In the genomic region with DNA sequence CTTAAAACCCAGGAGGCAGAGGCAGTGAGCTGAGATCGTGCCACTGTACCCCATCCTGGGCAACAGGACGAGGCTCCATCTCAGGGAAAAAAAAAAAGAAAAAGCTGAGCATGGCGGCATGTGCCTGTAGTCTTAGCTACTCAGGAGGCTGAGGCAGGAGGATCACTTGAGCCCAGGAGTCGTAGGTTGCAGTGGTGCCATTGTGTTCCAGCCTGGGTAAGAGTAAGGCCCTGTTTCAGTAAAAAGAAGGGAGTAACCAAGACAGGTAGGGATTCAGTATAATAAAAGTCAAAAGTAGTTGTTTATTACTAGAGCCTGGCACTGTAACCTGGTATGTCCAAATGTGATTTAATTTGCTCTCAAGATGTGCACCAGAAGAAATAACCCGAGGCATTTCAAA, we compare ENCODE assay signal across 20 cellular contexts. TPM values are rescaled to one million over a fixed set of nuclear protein-coding genes. Genes with fewer than 3 reads are reported as not detected.
DNase-seq lines count a peak whose midpoint lies in the region; ATAC-seq, FAIRE-seq and TF ChIP-seq lines count a peak whose summit lies in the region.
"Had no signal": no experiment of that assay in that cellular context is flagged by ENCODE, and none has a peak within 500 bp of the region (broad histone marks: within the 10 kb centered on the region; RNA-seq: fewer than 3 reads in every experiment).

No MANE protein-coding gene starts in this region.

- H3K4me3 ChIP-seq in HepG2 (replicated peaks in 1 of 3; ENCODE audit: insufficient read depth in 1 of 3, low read depth in 2 of 3, low read length in 3 of 3) (no peak overlapping the region), right lobe of liver (no peak overlapping the region)
- H3K4me3 ChIP-seq: HAP-1 had no signal

- no peaks in the 10 kb centered on the region for H3K9me3 ChIP-seq in HepG2 (ENCODE audit: low read length)
- H3K9me3 ChIP-seq in right lobe of liver, result no peaks in the 10 kb centered on the region
- H3K9me3 ChIP-seq in T-helper 17 cell (ENCODE audit: control insufficient read depth, low read length, poor library complexity, severe bottlenecking), result no peaks in the 10 kb centered on the region
- H3K9me3 ChIP-seq: HAP-1 had no signal

- no peak for TF ChIP-seq POLR2A in HepG2 (IDR thresholded peaks at IDR 0.05; ENCODE audit: insufficient read depth in 1 of 2, low read depth in 2 of 2, low read length in 2 of 2)
- no peak for TF ChIP-seq POLR2A in right lobe of liver (IDR thresholded peaks at IDR 0.05)

- H3K27me3 ChIP-seq in HepG2 (ENCODE audit: control insufficient read depth in 1 of 2, insufficient read depth in 2 of 2, low read length in 2 of 2), result no peaks in the 10 kb centered on the region
- H3K27me3 ChIP-seq in right lobe of liver, result no peaks in the 10 kb centered on the region

- POLR2A ChIA-PET in HepG2 (lab: Yijun Ruan, JAX), result interaction anchor here (0.7 to 2.5 kb wide), 5 partner anchors 8 to 77 kb away, joined by 3 to 9 read pairs (median 7); a partner anchor contains a TSS

- TF ChIP-seq CTCF in HepG2 (CRISPR knock-in tag; IDR thresholded peaks at IDR 0.05), result no peak
- TF ChIP-seq CTCF in right lobe of liver (IDR thresholded peaks at IDR 0.05), result no peak

- 96% methylated on average over 5 of the region's 5 CpGs for WGBS in HepG2 (ENCODE audit: low lambda C conversion rate)
- WGBS in right lobe of liver (ENCODE audit: insufficient coverage, low coverage, low lambda C conversion rate, missing lambda C conversion rate), result 88% methylated on average over 5 of the region's 5 CpGs

- TF ChIP-seq EP300 in HepG2 (IDR thresholded peaks at IDR 0.05; ENCODE audit: low read depth in 2 of 2, low read length in 2 of 2), result no peak
- TF ChIP-seq EP300 in HepG2 (CRISPR knock-in tag; IDR thresholded peaks at IDR 0.05; ENCODE audit: borderline replicate concordance), result no peak

- H3K27ac ChIP-seq in HepG2 (ENCODE audit: extremely low read length, insufficient read depth, low read length) (no peak overlapping the region), right lobe of liver (no peak overlapping the region)
- H3K27ac ChIP-seq: HL-60 had no signal

- intact Hi-C loops in HepG2 (cut with micrococcal nuclease; ENCODE audit: unreplicated experiment), result loop anchor here (10.0 kb wide), 1 partner anchor 175 kb away; no protein-coding TSS in a partner anchor
- intact Hi-C loops in right lobe of liver (cut with DNase I), result loop anchor here in 1 of 2 donors (10.0 kb wide), 1 partner anchor 175 kb away; a partner anchor contains a TSS

- H3K79me2 ChIP-seq in HepG2 (ENCODE audit: insufficient read depth, low read length), result no peaks in the 10 kb centered on the region

- H3K36me3 ChIP-seq in HepG2 (replicated peaks in 1 of 2; ENCODE audit: control insufficient read depth in 1 of 2, insufficient read depth in 2 of 2, low read length in 2 of 2), result no peaks in the 10 kb centered on the region
- peaks cover 0 to 15% (median 0%) of the 10 kb centered on the region in 4 donors for H3K36me3 ChIP-seq in right lobe of liver

- FAIRE-seq in HepG2 (lab: Jason Lieb, UNC), result no peak
- FAIRE-seq: D721Med, G401.6, HTR-8/SVneo had no signal

- H3K4me1 Mint-ChIP-seq in T-helper 17 cell, result peaks cover 8% of the 10 kb centered on the region
- peaks cover 3 to 38% (median 13%) of the 10 kb centered on the region in 3 donors for H3K4me1 Mint-ChIP-seq in naive B cell

- H3K4me2 ChIP-seq in HepG2 (ENCODE audit: low read depth, low read length), result no peak overlapping the region

- no peak for TF ChIP-seq RAD21 in HepG2 (CRISPR knock-in tag; IDR thresholded peaks at IDR 0.05)

- H3K4me1 ChIP-seq in HepG2 (ENCODE audit: insufficient read depth, low read length) (0 out of 2 replicates have a peak, but pooled peaks cover 4% of the 10 kb centered on the region), right lobe of liver (no peaks in the 10 kb centered on the region)
- H3K4me1 ChIP-seq: HAP-1 had no signal

- no peaks in the 10 kb centered on the region for H4K20me1 ChIP-seq in HepG2 (ENCODE audit: insufficient read depth, low read length)

- no TSS peak for BruUV-seq in HepG2 (replicated peaks; lab: Mats Ljungman, UMichigan)

- no peaks in the 10 kb centered on the region for H3K9me3 Mint-ChIP-seq in naive B cell

- no peak overlapping the region for H2AFZ ChIP-seq in HepG2 (ENCODE audit: low read length)

- CTCF ChIA-PET in HepG2 (lab: Yijun Ruan, JAX; ENCODE audit: low intra/inter-chr PET ratio, low total read pairs), result no interaction called here

- H3K27ac Mint-ChIP-seq in T-helper 17 cell, result peak overlapping the region; percentile 2
- peak overlapping the region; percentile 19 to 73 (median 53) for H3K27ac Mint-ChIP-seq in naive B cell

- ATAC-seq in HepG2 (no peak), right lobe of liver (no peak), T-helper 17 cell (no peak), naive B cell (ENCODE audit: low read depth in 2 of 2) (no peak)
- ATAC-seq: Panc1 had no signal

- H3K27me3 Mint-ChIP-seq in T-helper 17 cell (no peaks in the 10 kb centered on the region), naive B cell (no peaks in the 10 kb centered on the region)

- no peak for DNase-seq in HepG2 (ENCODE audit: low spot score)
- no peak for DNase-seq in right lobe of liver
- no peak for DNase-seq in T-helper 17 cell
- no peak for DNase-seq in naive B cell
- DNase-seq in KBM-7, result no peak
- no peak for DNase-seq in NCI-H2227 (lab: John Stamatoyannopoulos, UW; ENCODE audit: unreplicated experiment)
- DNase-seq in NCI-H82 treated with DMSO at 0.1 percent for 48 hours (lab: John Stamatoyannopoulos, UW; ENCODE audit: unreplicated experiment), result no peak
- DNase-seq: ACHN, AML-193, DND-41, MV-4-11, NCI-H1436, NCI-H2029 treated with DMSO at 0.1 percent for 48 hours, NCI-H510A treated with DMSO at 0.1 percent for 48 hours had no signal

- H3K9ac ChIP-seq in HepG2 (ENCODE audit: insufficient read depth, low read depth, low read length), result no peak overlapping the region

- H3K36me3 Mint-ChIP-seq in T-helper 17 cell (ENCODE audit: low read depth) (no peaks in the 10 kb centered on the region), naive B cell (no peaks in the 10 kb centered on the region)

- H3K4me3 Mint-ChIP-seq in T-helper 17 cell (no peak overlapping the region), naive B cell (no peak overlapping the region)

- in situ Hi-C loops in HepG2 (cut with HindIII; ENCODE audit: extremely low pct_ligation_motif_present, low pct_unique_long_range_greater_than_20kb), result no loop called here
- in situ Hi-C loops in KBM-7 (cut with MboI; ENCODE audit: low pct_unique_long_range_greater_than_20kb, low sequenced_read_pairs), result no loop called here

TF ChIP-seq in HepG2, 621 proteins besides CTCF, POLR2A, EP300 and RAD21:
- TF ChIP-seq POLR2AphosphoS5 (IDR thresholded peaks at IDR 0.05; ENCODE audit: low read depth, low read length) (peak; percentile 26; the same call in 1 of the 2 replicates), RBFOX2 (IDR thresholded peaks at IDR 0.05; ENCODE audit: low read depth, low read length) (no peak; the same call in 1 of the 2 replicates), RBM22 (optimal IDR thresholded peaks at IDR 0.05; ENCODE audit: low read length) (peak; percentile 66), TARDBP (CRISPR knock-in tag; IDR thresholded peaks at IDR 0.05) (no peak), POLR2G (IDR thresholded peaks at IDR 0.05; ENCODE audit: low read depth, low read length) (peak; percentile 58), ZNF841 (CRISPR knock-in tag; IDR thresholded peaks at IDR 0.05; ENCODE audit: borderline replicate concordance) (no peak), RORA (CRISPR knock-in tag; IDR thresholded peaks at IDR 0.05) (no peak)
- TF ChIP-seq, protein P1, sequence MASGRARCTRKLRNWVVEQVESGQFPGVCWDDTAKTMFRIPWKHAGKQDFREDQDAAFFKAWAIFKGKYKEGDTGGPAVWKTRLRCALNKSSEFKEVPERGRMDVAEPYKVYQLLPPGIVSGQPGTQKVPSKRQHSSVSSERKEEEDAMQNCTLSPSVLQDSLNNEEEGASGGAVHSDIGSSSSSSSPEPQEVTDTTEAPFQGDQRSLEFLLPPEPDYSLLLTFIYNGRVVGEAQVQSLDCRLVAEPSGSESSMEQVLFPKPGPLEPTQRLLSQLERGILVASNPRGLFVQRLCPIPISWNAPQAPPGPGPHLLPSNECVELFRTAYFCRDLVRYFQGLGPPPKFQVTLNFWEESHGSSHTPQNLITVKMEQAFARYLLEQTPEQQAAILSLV (CRISPR knock-in tag; IDR thresholded peaks at IDR 0.05; ENCODE audit: borderline replicate concordance), result no peak

RNA-seq across cellular contexts. Expression of a gene that starts 8.1 kb away (rescaled TPM):
- total RNA-seq in HepG2 (2016; rRNA removed; fragmentation: Illumina TruSeq; extraction: Trizol) (5.0 and 8.8 TPM in 2 replicates), right lobe of liver (1 to 10 TPM; 4.1 to 9.6 (median 6.7) TPM), T-helper 17 cell (10 to 100 TPM; 33.9 to 47.7 TPM)
- 0.61 and 1.5 TPM in 2 replicates for total RNA-seq in HepG2 (2016; cell fraction: cytosol; rRNA removed; fragmentation: Illumina TruSeq; extraction: Trizol; ENCODE audit: low read depth)
- total RNA-seq in HepG2 (2016; cell fraction: insoluble cytoplasmic fraction; rRNA removed; fragmentation: Illumina TruSeq; extraction: Trizol), result 4.7 and 8.4 TPM in 2 replicates
- total RNA-seq in HepG2 (2016; cell fraction: membrane; rRNA removed; fragmentation: Illumina TruSeq; extraction: Trizol), result 2.3 TPM in 2 replicates
- total RNA-seq in HepG2 (2016; cell fraction: nucleus; rRNA removed; fragmentation: Illumina TruSeq; extraction: Trizol), result 3.8 and 6.3 TPM in 2 replicates
- polyA plus RNA-seq in HepG2 (2011; rRNA removed) (3.7 and 4.2 TPM in 2 replicates), naive B cell (ENCODE audit: low read depth in 6 of 6) (100 to 1,000 TPM; 108 to 156 (median 142) TPM)
- 1.4 and 2.8 TPM in 2 replicates for polyA plus RNA-seq in HepG2 (2011; cell fraction: cytosol; rRNA removed)
- 2.7 and 4.6 TPM in 2 replicates for polyA plus RNA-seq in HepG2 (2011; cell fraction: nucleus; rRNA removed)
- 8.2 and 8.5 TPM in 2 replicates for polyA plus RNA-seq in HepG2 (2012)
- 0.09 and 0.22 TPM in 2 replicates for polyA plus RNA-seq in HepG2 (2016; cell fraction: cytosol; fragmentation: Illumina TruSeq; extraction: Trizol; ENCODE audit: low read depth)
- 5.3 and 6.2 TPM in 2 replicates for polyA plus RNA-seq in HepG2 (2016; cell fraction: insoluble cytoplasmic fraction; fragmentation: Illumina TruSeq; extraction: Trizol; ENCODE audit: low read depth)
- polyA plus RNA-seq in HepG2 (2016; cell fraction: membrane; fragmentation: Illumina TruSeq; extraction: Trizol; ENCODE audit: low read depth), result 0.58 and 0.83 TPM in 2 replicates
- 5.7 and 8.0 TPM in 2 replicates for polyA plus RNA-seq in HepG2 (2016; cell fraction: nucleus; fragmentation: Illumina TruSeq; extraction: Trizol; ENCODE audit: insufficient read depth, low read depth)
- 4.4 and 23.5 TPM in 2 replicates for polyA minus RNA-seq in HepG2 (2011; rRNA and poly(A)+ RNA removed; ENCODE audit: low replicate concordance)
- polyA minus RNA-seq in HepG2 (2011; cell fraction: cytosol; rRNA and poly(A)+ RNA removed), result 3.5 and 3.6 TPM in 2 replicates
- polyA minus RNA-seq in HepG2 (2011; cell fraction: nucleus; rRNA and poly(A)+ RNA removed), result 18.4 and 19.1 TPM in 2 replicates
